ENCODE assay signal across 1 cellular context in genomic region chr6:20212392-20213111, GRCh38.
TF ChIP-seq lines count a peak whose summit lies in the region.

A gene with protein sequence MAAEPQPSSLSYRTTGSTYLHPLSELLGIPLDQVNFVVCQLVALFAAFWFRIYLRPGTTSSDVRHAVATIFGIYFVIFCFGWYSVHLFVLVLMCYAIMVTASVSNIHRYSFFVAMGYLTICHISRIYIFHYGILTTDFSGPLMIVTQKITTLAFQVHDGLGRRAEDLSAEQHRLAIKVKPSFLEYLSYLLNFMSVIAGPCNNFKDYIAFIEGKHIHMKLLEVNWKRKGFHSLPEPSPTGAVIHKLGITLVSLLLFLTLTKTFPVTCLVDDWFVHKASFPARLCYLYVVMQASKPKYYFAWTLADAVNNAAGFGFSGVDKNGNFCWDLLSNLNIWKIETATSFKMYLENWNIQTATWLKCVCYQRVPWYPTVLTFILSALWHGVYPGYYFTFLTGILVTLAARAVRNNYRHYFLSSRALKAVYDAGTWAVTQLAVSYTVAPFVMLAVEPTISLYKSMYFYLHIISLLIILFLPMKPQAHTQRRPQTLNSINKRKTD (minus strand): TSS chr6:20212469. CDS start chr6:20212234, 235 bp downstream.

TF ChIP-seq in K562, 482 proteins besides CTCF, POLR2A, EP300 and RAD21 (continued from another document and continues in another):
- no peak for TF ChIP-seq MXD1 (CRISPR knock-in tag; IDR thresholded peaks at IDR 0.05; ENCODE audit: borderline replicate concordance, poor library complexity, severe bottlenecking)
- no peak for TF ChIP-seq CEBPB (tag; IDR thresholded peaks at IDR 0.05)
- no peak for TF ChIP-seq PRPF4 (IDR thresholded peaks at IDR 0.05; ENCODE audit: insufficient read depth, low read depth, low read length, poor library complexity, severe bottlenecking)
- TF ChIP-seq, protein P1, sequence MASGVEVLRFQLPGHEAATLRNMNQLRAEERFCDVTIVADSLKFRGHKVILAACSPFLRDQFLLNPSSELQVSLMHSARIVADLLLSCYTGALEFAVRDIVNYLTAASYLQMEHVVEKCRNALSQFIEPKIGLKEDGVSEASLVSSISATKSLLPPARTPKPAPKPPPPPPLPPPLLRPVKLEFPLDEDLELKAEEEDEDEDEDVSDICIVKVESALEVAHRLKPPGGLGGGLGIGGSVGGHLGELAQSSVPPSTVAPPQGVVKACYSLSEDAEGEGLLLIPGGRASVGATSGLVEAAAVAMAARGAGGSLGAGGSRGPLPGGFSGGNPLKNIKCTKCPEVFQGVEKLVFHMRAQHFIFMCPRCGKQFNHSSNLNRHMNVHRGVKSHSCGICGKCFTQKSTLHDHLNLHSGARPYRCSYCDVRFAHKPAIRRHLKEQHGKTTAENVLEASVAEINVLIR (CRISPR knock-in tag; IDR thresholded peaks at IDR 0.05): peak; percentile 19; the same call in 1 of the 2 replicates
- TF ChIP-seq TAL1 (IDR thresholded peaks at IDR 0.05): no peak
- no peak for TF ChIP-seq NBN (IDR thresholded peaks at IDR 0.05; ENCODE audit: low read depth)
- TF ChIP-seq ZNF655 (CRISPR knock-in tag; IDR thresholded peaks at IDR 0.05): no peak
- 0 out of 2 replicates have a peak, but pooled peaks have one; percentile 10 for TF ChIP-seq ZNF511 (CRISPR knock-in tag; IDR thresholded peaks at IDR 0.05)
- no peak for TF ChIP-seq HIVEP1 (CRISPR knock-in tag; IDR thresholded peaks at IDR 0.05)
- TF ChIP-seq PHF20 (IDR thresholded peaks at IDR 0.05; ENCODE audit: partially characterized antibody): peak; percentile 18
- no peak for TF ChIP-seq ZNF133 (CRISPR knock-in tag; IDR thresholded peaks at IDR 0.05)
- peak in 1 of 2 experiments; percentile 59; a peak in 1 of 4 replicates for TF ChIP-seq SIN3A (IDR thresholded peaks at IDR 0.05; ENCODE audit: borderline replicate concordance in 2 of 2, control insufficient read depth in 1 of 2, low read depth in 2 of 2, low read length in 2 of 2)
- TF ChIP-seq, protein P2, sequence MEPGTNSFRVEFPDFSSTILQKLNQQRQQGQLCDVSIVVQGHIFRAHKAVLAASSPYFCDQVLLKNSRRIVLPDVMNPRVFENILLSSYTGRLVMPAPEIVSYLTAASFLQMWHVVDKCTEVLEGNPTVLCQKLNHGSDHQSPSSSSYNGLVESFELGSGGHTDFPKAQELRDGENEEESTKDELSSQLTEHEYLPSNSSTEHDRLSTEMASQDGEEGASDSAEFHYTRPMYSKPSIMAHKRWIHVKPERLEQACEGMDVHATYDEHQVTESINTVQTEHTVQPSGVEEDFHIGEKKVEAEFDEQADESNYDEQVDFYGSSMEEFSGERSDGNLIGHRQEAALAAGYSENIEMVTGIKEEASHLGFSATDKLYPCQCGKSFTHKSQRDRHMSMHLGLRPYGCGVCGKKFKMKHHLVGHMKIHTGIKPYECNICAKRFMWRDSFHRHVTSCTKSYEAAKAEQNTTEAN (CRISPR knock-in tag; IDR thresholded peaks at IDR 0.05): no peak; the same call in 1 of the 2 replicates
- no peak for TF ChIP-seq TBL1XR1 (IDR thresholded peaks at IDR 0.05; ENCODE audit: low read length in 2 of 2)
- peak; percentile 47; the same call in 1 of the 2 replicates for TF ChIP-seq CBX5 (IDR thresholded peaks at IDR 0.05; ENCODE audit: borderline replicate concordance, low read depth)
- no peak for TF ChIP-seq MCM7 (IDR thresholded peaks at IDR 0.05)
- peak; percentile 87 for TF ChIP-seq RNF2 (IDR thresholded peaks at IDR 0.05)
- peak; percentile 56; the same call in 1 of the 2 replicates for TF ChIP-seq MGA (IDR thresholded peaks at IDR 0.05)
- TF ChIP-seq, protein P3, sequence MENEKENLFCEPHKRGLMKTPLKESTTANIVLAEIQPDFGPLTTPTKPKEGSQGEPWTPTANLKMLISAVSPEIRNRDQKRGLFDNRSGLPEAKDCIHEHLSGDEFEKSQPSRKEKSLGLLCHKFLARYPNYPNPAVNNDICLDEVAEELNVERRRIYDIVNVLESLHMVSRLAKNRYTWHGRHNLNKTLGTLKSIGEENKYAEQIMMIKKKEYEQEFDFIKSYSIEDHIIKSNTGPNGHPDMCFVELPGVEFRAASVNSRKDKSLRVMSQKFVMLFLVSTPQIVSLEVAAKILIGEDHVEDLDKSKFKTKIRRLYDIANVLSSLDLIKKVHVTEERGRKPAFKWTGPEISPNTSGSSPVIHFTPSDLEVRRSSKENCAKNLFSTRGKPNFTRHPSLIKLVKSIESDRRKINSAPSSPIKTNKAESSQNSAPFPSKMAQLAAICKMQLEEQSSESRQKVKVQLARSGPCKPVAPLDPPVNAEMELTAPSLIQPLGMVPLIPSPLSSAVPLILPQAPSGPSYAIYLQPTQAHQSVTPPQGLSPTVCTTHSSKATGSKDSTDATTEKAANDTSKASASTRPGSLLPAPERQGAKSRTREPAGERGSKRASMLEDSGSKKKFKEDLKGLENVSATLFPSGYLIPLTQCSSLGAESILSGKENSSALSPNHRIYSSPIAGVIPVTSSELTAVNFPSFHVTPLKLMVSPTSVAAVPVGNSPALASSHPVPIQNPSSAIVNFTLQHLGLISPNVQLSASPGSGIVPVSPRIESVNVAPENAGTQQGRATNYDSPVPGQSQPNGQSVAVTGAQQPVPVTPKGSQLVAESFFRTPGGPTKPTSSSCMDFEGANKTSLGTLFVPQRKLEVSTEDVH (IDR thresholded peaks at IDR 0.05; ENCODE audit: low read depth, partially characterized antibody): no peak
- TF ChIP-seq ZFX (CRISPR knock-in tag; IDR thresholded peaks at IDR 0.05): peak; percentile 97
- TF ChIP-seq ASH1L (IDR thresholded peaks at IDR 0.05; ENCODE audit: borderline replicate concordance, low read depth, partially characterized antibody): no peak
- TF ChIP-seq PML (IDR thresholded peaks at IDR 0.05; ENCODE audit: low read length): no peak
- no peak for TF ChIP-seq SAFB2 (IDR thresholded peaks at IDR 0.05; ENCODE audit: borderline replicate concordance, low read depth, low read length, severe bottlenecking)
- TF ChIP-seq E2F3 (CRISPR knock-in tag; IDR thresholded peaks at IDR 0.05): peak; percentile 82
- TF ChIP-seq YY1 (IDR thresholded peaks at IDR 0.05; ENCODE audit: borderline replicate concordance in 1 of 3, control insufficient read depth in 1 of 3, extremely low read depth in 1 of 3, insufficient read depth in 3 of 3, insufficient read length in 1 of 3, insufficient replicate concordance in 2 of 3, low read depth in 1 of 3, low read length in 2 of 3): peak in 2 of 3 experiments; percentile 15 to 67
- no peak for TF ChIP-seq DPF2 (IDR thresholded peaks at IDR 0.05)
- no peak for TF ChIP-seq ARID2 (IDR thresholded peaks at IDR 0.05)
- TF ChIP-seq ZC3H11A (IDR thresholded peaks at IDR 0.05; ENCODE audit: low read depth, low read length): no peak
- no peak for TF ChIP-seq ZBTB9 (CRISPR knock-in tag; IDR thresholded peaks at IDR 0.05)
- no peak for TF ChIP-seq SMARCE1 (IDR thresholded peaks at IDR 0.05)
- TF ChIP-seq BCL6 (CRISPR knock-in tag; IDR thresholded peaks at IDR 0.05): no peak
- peak; percentile 92 for TF ChIP-seq SMAD4 (CRISPR knock-in tag; conservative IDR thresholded peaks at IDR 0.05)
- TF ChIP-seq XRCC5 (IDR thresholded peaks at IDR 0.05; ENCODE audit: low read depth, low read length): peak; percentile 94; the same call in 1 of the 2 replicates
- no peak for TF ChIP-seq MAFG (tag; conservative IDR thresholded peaks at IDR 0.05)
- TF ChIP-seq NR2C1 (IDR thresholded peaks at IDR 0.05): no peak
- no peak for TF ChIP-seq NR2C1 (tag; IDR thresholded peaks at IDR 0.05)
- TF ChIP-seq NCOA6 (IDR thresholded peaks at IDR 0.05): 0 out of 2 replicates have a peak, but pooled peaks have one; percentile 33
- no peak for TF ChIP-seq HDGF (IDR thresholded peaks at IDR 0.05)
- no peak for TF ChIP-seq ZNF253 (CRISPR knock-in tag; conservative IDR thresholded peaks at IDR 0.05)
- no peak for TF ChIP-seq ZNF224 (CRISPR knock-in tag; IDR thresholded peaks at IDR 0.05)
